1 cellular context compared by ENCODE assay signal in the genomic region with DNA sequence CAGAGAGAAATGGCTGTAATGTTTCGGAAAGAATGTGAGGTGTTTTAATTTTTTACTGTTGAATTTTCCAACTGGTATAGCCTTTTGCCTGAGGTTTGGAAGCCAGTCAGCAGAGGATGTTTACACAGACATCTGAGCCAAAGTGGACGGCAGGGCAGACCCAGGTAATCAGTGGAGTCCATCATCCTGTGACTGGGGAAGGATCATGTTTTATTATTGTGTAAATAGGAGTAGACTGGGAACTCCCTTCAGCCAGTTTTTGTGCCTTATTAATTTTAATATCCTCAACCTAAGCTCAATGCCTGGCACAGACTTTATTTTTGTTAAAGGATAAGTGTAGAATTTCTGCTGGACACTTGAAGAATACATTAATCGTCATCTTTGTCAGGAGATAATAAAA.
TF ChIP-seq lines count a peak whose summit lies in the region.

No MANE protein-coding gene starts in this region.

TF ChIP-seq in HEK293, 187 proteins besides CTCF, POLR2A, EP300 and RAD21 (continued from another document):
- peak; percentile 58; the same call in 1 of the 2 replicates for TF ChIP-seq ZNF10 (tag by site-specific recombination; IDR thresholded peaks at IDR 0.05)
- TF ChIP-seq SCRT1 (tag by site-specific recombination; IDR thresholded peaks at IDR 0.05; ENCODE audit: borderline replicate concordance) = 0 out of 2 replicates have a peak, but pooled peaks have one; percentile 25
- TF ChIP-seq ZXDB (tag by site-specific recombination; IDR thresholded peaks at IDR 0.05) = 0 out of 2 replicates have a peak, but pooled peaks have one; percentile 48
- TF ChIP-seq, protein P1, sequence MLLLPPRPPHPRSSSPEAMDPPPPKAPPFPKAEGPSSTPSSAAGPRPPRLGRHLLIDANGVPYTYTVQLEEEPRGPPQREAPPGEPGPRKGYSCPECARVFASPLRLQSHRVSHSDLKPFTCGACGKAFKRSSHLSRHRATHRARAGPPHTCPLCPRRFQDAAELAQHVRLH (tag by site-specific recombination; IDR thresholded peaks at IDR 0.05) = peak; percentile 21; the same call in 1 of the 2 replicates
- 0 out of 2 replicates have a peak, but pooled peaks have one; percentile 48 for TF ChIP-seq ZNF561 (tag by site-specific recombination; IDR thresholded peaks at IDR 0.05; ENCODE audit: borderline replicate concordance)
- peak; percentile 96 for TF ChIP-seq TRIM28 (IDR thresholded peaks at IDR 0.05; ENCODE audit: borderline replicate concordance, low read length)
- peak; percentile 70 for TF ChIP-seq FEZF1 (tag by site-specific recombination; IDR thresholded peaks at IDR 0.05)
- no peak for TF ChIP-seq ZNF707 (tag by site-specific recombination; IDR thresholded peaks at IDR 0.05)
- TF ChIP-seq ZNF843 (tag by site-specific recombination; IDR thresholded peaks at IDR 0.05) = peak; percentile 79; the same call in 1 of the 2 replicates
- peak; percentile 98 for TF ChIP-seq WT1 (tag by site-specific recombination; IDR thresholded peaks at IDR 0.05)
- TF ChIP-seq, protein P2, sequence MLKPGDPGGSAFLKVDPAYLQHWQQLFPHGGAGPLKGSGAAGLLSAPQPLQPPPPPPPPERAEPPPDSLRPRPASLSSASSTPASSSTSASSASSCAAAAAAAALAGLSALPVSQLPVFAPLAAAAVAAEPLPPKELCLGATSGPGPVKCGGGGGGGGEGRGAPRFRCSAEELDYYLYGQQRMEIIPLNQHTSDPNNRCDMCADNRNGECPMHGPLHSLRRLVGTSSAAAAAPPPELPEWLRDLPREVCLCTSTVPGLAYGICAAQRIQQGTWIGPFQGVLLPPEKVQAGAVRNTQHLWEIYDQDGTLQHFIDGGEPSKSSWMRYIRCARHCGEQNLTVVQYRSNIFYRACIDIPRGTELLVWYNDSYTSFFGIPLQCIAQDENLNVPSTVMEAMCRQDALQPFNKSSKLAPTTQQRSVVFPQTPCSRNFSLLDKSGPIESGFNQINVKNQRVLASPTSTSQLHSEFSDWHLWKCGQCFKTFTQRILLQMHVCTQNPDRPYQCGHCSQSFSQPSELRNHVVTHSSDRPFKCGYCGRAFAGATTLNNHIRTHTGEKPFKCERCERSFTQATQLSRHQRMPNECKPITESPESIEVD (tag by site-specific recombination; IDR thresholded peaks at IDR 0.05) = peak; percentile 56
- TF ChIP-seq ZNF837 (tag by site-specific recombination; IDR thresholded peaks at IDR 0.05) = no peak
- no peak for TF ChIP-seq ZNF670 (tag by site-specific recombination; IDR thresholded peaks at IDR 0.05; ENCODE audit: low read depth)
- no peak for TF ChIP-seq ZNF560 (tag by site-specific recombination; IDR thresholded peaks at IDR 0.05; ENCODE audit: borderline replicate concordance)
- TF ChIP-seq, protein P3, sequence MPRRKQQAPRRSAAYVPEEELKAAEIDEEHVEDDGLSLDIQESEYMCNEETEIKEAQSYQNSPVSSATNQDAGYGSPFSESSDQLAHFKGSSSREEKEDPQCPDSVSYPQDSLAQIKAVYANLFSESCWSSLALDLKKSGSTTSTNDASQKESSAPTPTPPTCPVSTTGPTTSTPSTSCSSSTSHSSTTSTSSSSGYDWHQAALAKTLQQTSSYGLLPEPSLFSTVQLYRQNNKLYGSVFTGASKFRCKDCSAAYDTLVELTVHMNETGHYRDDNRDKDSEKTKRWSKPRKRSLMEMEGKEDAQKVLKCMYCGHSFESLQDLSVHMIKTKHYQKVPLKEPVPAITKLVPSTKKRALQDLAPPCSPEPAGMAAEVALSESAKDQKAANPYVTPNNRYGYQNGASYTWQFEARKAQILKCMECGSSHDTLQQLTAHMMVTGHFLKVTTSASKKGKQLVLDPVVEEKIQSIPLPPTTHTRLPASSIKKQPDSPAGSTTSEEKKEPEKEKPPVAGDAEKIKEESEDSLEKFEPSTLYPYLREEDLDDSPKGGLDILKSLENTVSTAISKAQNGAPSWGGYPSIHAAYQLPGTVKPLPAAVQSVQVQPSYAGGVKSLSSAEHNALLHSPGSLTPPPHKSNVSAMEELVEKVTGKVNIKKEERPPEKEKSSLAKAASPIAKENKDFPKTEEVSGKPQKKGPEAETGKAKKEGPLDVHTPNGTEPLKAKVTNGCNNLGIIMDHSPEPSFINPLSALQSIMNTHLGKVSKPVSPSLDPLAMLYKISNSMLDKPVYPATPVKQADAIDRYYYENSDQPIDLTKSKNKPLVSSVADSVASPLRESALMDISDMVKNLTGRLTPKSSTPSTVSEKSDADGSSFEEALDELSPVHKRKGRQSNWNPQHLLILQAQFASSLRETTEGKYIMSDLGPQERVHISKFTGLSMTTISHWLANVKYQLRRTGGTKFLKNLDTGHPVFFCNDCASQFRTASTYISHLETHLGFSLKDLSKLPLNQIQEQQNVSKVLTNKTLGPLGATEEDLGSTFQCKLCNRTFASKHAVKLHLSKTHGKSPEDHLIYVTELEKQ (tag by site-specific recombination; IDR thresholded peaks at IDR 0.05; ENCODE audit: borderline replicate concordance) = 0 out of 2 replicates have a peak, but pooled peaks have one; percentile 37
- TF ChIP-seq, protein P4, sequence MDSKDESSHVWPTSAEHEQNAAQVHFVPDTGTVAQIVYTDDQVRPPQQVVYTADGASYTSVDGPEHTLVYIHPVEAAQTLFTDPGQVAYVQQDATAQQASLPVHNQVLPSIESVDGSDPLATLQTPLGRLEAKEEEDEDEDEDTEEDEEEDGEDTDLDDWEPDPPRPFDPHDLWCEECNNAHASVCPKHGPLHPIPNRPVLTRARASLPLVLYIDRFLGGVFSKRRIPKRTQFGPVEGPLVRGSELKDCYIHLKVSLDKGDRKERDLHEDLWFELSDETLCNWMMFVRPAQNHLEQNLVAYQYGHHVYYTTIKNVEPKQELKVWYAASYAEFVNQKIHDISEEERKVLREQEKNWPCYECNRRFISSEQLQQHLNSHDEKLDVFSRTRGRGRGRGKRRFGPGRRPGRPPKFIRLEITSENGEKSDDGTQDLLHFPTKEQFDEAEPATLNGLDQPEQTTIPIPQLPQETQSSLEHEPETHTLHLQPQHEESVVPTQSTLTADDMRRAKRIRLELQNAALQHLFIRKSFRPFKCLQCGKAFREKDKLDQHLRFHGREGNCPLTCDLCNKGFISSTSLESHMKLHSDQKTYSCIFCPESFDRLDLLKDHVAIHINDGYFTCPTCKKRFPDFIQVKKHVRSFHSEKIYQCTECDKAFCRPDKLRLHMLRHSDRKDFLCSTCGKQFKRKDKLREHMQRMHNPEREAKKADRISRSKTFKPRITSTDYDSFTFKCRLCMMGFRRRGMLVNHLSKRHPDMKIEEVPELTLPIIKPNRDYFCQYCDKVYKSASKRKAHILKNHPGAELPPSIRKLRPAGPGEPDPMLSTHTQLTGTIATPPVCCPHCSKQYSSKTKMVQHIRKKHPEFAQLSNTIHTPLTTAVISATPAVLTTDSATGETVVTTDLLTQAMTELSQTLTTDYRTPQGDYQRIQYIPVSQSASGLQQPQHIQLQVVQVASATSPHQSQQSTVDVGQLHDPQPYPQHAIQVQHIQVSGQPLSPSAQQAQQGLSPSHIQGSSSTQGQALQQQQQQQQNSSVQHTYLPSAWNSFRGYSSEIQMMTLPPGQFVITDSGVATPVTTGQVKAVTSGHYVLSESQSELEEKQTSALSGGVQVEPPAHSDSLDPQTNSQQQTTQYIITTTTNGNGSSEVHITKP (tag by site-specific recombination; IDR thresholded peaks at IDR 0.05) = peak; percentile 71; the same call in 1 of the 2 replicates
- peak; percentile 91 for TF ChIP-seq KLF1 (tag by site-specific recombination; IDR thresholded peaks at IDR 0.05)
- TF ChIP-seq, protein P5, sequence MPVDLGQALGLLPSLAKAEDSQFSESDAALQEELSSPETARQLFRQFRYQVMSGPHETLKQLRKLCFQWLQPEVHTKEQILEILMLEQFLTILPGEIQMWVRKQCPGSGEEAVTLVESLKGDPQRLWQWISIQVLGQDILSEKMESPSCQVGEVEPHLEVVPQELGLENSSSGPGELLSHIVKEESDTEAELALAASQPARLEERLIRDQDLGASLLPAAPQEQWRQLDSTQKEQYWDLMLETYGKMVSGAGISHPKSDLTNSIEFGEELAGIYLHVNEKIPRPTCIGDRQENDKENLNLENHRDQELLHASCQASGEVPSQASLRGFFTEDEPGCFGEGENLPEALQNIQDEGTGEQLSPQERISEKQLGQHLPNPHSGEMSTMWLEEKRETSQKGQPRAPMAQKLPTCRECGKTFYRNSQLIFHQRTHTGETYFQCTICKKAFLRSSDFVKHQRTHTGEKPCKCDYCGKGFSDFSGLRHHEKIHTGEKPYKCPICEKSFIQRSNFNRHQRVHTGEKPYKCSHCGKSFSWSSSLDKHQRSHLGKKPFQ (tag by site-specific recombination; IDR thresholded peaks at IDR 0.05) = peak; percentile 21; the same call in 1 of the 2 replicates
- no peak for TF ChIP-seq ZNF274 (IDR thresholded peaks at IDR 0.05; ENCODE audit: low read length)
- no peak for TF ChIP-seq ZNF274 (tag by site-specific recombination; IDR thresholded peaks at IDR 0.05; ENCODE audit: borderline replicate concordance)
- TF ChIP-seq OVOL3 (tag by site-specific recombination; IDR thresholded peaks at IDR 0.05) = peak; percentile 50; the same call in 1 of the 2 replicates
